In genomic region chr4:24322517-24322916, GRCh38 we compare ENCODE assay signal across 17 cellular contexts.
DNase-seq lines count a peak whose midpoint lies in the region; ATAC-seq, FAIRE-seq and TF ChIP-seq lines count a peak whose summit lies in the region.
"Had no signal": no experiment of that assay in that cellular context is flagged by ENCODE, and none has a peak within 500 bp of the region (broad histone marks: within the 10 kb centered on the region; RNA-seq: fewer than 3 reads in every experiment).

No MANE protein-coding gene starts in this region.

- H3K9me3 Mint-ChIP-seq in activated CD4-positive, alpha-beta T cell treated with anti-CD3 and anti-CD28 coated beads, Interleukin-2, amount 10 ng/mL, durations not matched to agents 24 days and 14 days: no peaks in the 10 kb centered on the region

- TF ChIP-seq CTCF in heart left ventricle (IDR thresholded peaks at IDR 0.05): no peak
- no peak for TF ChIP-seq CTCF in keratinocyte (optimal IDR thresholded peaks at IDR 0.05 in 1 of 3, IDR thresholded peaks at IDR 0.05 in 1 of 3, conservative IDR thresholded peaks at IDR 0.05 in 1 of 3; ENCODE audit: extremely low read depth in 1 of 3, insufficient read depth in 2 of 3, low read length in 3 of 3)

- DNase-seq in heart left ventricle (no peak), left cardiac atrium (no peak), cerebellar cortex (ENCODE audit: low spot score) (peak; percentile 48), keratinocyte (ENCODE audit: low read depth, low spot score) (peak; percentile 28), NOMO-1 (lab: John Stamatoyannopoulos, UW; ENCODE audit: unreplicated experiment in 2 of 2) (no peak), hepatic stellate cell (ENCODE audit: low spot score) (no peak)
- DNase-seq in activated CD4-positive, alpha-beta T cell treated with anti-CD3 and anti-CD28 coated beads, Interleukin-2, amount 10 ng/mL, durations not matched to agents 24 days and 14 days: no peak
- DNase-seq: activated CD4-positive, CD25-positive, alpha-beta regulatory T cell; body of pancreas; CD4-positive, alpha-beta memory T cell; MM.1S; NCI-H82 had no signal

- no peak overlapping the region for H3K4me3 Mint-ChIP-seq in activated CD4-positive, alpha-beta T cell treated with anti-CD3 and anti-CD28 coated beads, Interleukin-2, amount 10 ng/mL, durations not matched to agents 24 days and 14 days
- H3K4me3 Mint-ChIP-seq: CD4-positive, alpha-beta memory T cell; T-helper 1 cell treated with Interleukin-12 subunit alpha and Interleukin-12 subunit beta and Interleukin-4 antibody, amounts not matched to agents 30 μg/mL and 1 μg/mL, for 36 hours had no signal

- H3K4me1 ChIP-seq in heart left ventricle (peaks cover 0 to 14% (median 0%) of the 10 kb centered on the region in 12 donors), keratinocyte (ENCODE audit: control insufficient read depth, extremely low read depth, insufficient read depth, low read length) (peaks cover 26% of the 10 kb centered on the region)
- H3K4me1 ChIP-seq: body of pancreas had no signal

- H3K36me3 ChIP-seq in heart left ventricle (no peaks in the 10 kb centered on the region), keratinocyte (ENCODE audit: control insufficient read depth in 2 of 2, extremely low read depth in 1 of 2, insufficient read depth in 2 of 2, low read length in 2 of 2) (no peaks in the 10 kb centered on the region)

- H2AFZ ChIP-seq in keratinocyte (ENCODE audit: control insufficient read depth, low read length): no peak overlapping the region

- peak; percentile 46 for FAIRE-seq in keratinocyte (lab: Jason Lieb, UNC)
- FAIRE-seq: A204.1, frontal cortex, GM12878 had no signal

- H3K4me1 Mint-ChIP-seq in activated CD4-positive, alpha-beta T cell treated with anti-CD3 and anti-CD28 coated beads, Interleukin-2, amount 10 ng/mL, durations not matched to agents 24 days and 14 days: no peaks in the 10 kb centered on the region
- H3K4me1 Mint-ChIP-seq: CD4-positive, alpha-beta memory T cell had no signal

- H3K79me2 ChIP-seq in keratinocyte (ENCODE audit: control insufficient read depth, insufficient read depth, low read length): no peaks in the 10 kb centered on the region

- H3K9me1 ChIP-seq in keratinocyte (ENCODE audit: control insufficient read depth, extremely low read depth, insufficient read depth, low read length): no peaks in the 10 kb centered on the region

- H3K27me3 Mint-ChIP-seq in activated CD4-positive, alpha-beta T cell treated with anti-CD3 and anti-CD28 coated beads, Interleukin-2, amount 10 ng/mL, durations not matched to agents 24 days and 14 days: no peaks in the 10 kb centered on the region

- dilution Hi-C loops in keratinocyte (cut with MboI; ENCODE audit: extremely low pct_ligation_motif_present, low sequenced_read_pairs): no loop called here

- ATAC-seq in heart left ventricle (peak; percentile 32 to 78 (median 68)), left cardiac atrium (no peak), GM21390 (IDR thresholded peaks at IDR 0.05; ENCODE audit: unreplicated experiment) (no peak)
- ATAC-seq: body of pancreas, GM12878 had no signal

- TF ChIP-seq POLR2A in heart left ventricle (IDR thresholded peaks at IDR 0.05): no peak

- H3K27ac ChIP-seq in heart left ventricle (no peak overlapping the region), keratinocyte (ENCODE audit: control insufficient read depth, insufficient read depth, low read length) (peak overlapping the region; percentile 66)
- H3K27ac ChIP-seq: body of pancreas had no signal

- peak overlapping the region; percentile 29 for H3K4me2 ChIP-seq in keratinocyte (ENCODE audit: control insufficient read depth, extremely low read depth, insufficient read depth, low read depth, low read length)

- peak overlapping the region; percentile 41 for H3K9ac ChIP-seq in keratinocyte (ENCODE audit: control insufficient read depth, extremely low read depth, insufficient read depth, low read length)

- H3K9me3 ChIP-seq in heart left ventricle: no peaks in the 10 kb centered on the region
- no peaks in the 10 kb centered on the region for H3K9me3 ChIP-seq in keratinocyte (ENCODE audit: control insufficient read depth, low read depth, low read length)
- H3K9me3 ChIP-seq: body of pancreas had no signal

- H3K27me3 ChIP-seq in heart left ventricle (no peaks in the 10 kb centered on the region), keratinocyte (ENCODE audit: control insufficient read depth, extremely low read depth, insufficient read depth, low read length) (no peaks in the 10 kb centered on the region)
- H3K27me3 ChIP-seq: body of pancreas had no signal

- H3K36me3 Mint-ChIP-seq in activated CD4-positive, alpha-beta T cell treated with anti-CD3 and anti-CD28 coated beads, Interleukin-2, amount 10 ng/mL, durations not matched to agents 24 days and 14 days (ENCODE audit: low read depth): no peaks in the 10 kb centered on the region
- H3K36me3 Mint-ChIP-seq: CD4-positive, alpha-beta memory T cell had no signal

- H3K27ac Mint-ChIP-seq in activated CD4-positive, alpha-beta T cell treated with anti-CD3 and anti-CD28 coated beads, Interleukin-2, amount 10 ng/mL, durations not matched to agents 24 days and 14 days: no peak overlapping the region
- H3K27ac Mint-ChIP-seq: CD4-positive, alpha-beta memory T cell; T-helper 1 cell treated with Interleukin-12 subunit alpha and Interleukin-12 subunit beta and Interleukin-4 antibody, amounts not matched to agents 30 μg/mL and 1 μg/mL, for 36 hours had no signal

- H3K4me3 ChIP-seq in heart left ventricle (no peak overlapping the region), keratinocyte (ENCODE audit: control insufficient read depth in 2 of 3, extremely low read depth in 1 of 3, insufficient read depth in 2 of 3, low read depth in 1 of 3, low read length in 3 of 3) (no peak overlapping the region)
- H3K4me3 ChIP-seq: body of pancreas, GM12878 had no signal

- 57 to 77% (median 63%) methylated on average over 1 of the region's 1 CpG for WGBS in heart left ventricle, 4 donors

- intact Hi-C loops in heart left ventricle (cut with DNase I) (no loop called here), left cardiac atrium (cut with DNase I) (no loop called here)
- intact Hi-C loops in activated CD4-positive, alpha-beta T cell treated with anti-CD3 and anti-CD28 coated beads, Interleukin-2, amount 10 ng/mL, durations not matched to agents 24 days and 14 days (cut with micrococcal nuclease): no loop called here

- H4K20me1 ChIP-seq in keratinocyte (ENCODE audit: control insufficient read depth, extremely low read depth, insufficient read depth, low read length): no peaks in the 10 kb centered on the region

Comparison
In these comparisons a context has a peak if more than half of its experiments do, and no peak if none do; other contexts are left out.
1. ATAC-seq: peak in heart left ventricle (4 of 4); none in left cardiac atrium (0 of 2) and GM21390 (single experiment).
2. DNase-seq: peak in cerebellar cortex (single experiment) and keratinocyte (single experiment); none in heart left ventricle (0 of 5), left cardiac atrium (single experiment), activated CD4-positive, alpha-beta T cell treated with anti-CD3 and anti-CD28 coated beads, Interleukin-2, amount 10 ng/mL, durations not matched to agents 24 days and 14 days (single experiment), NOMO-1 (0 of 2) and hepatic stellate cell (single experiment).